In genomic region chr1:223706077-223706988, GRCh38 we compare ENCODE assay signal across 8 cellular contexts. TPM values are rescaled to one million over a fixed set of nuclear protein-coding genes. Genes with fewer than 3 reads are reported as not detected.
A peak's percentile ranks its signal among the peaks of the same experiment; 100 is the strongest.
DNase-seq lines count a peak whose midpoint lies in the region; ATAC-seq and TF ChIP-seq lines count a peak whose summit lies in the region.

No MANE protein-coding gene starts in this region.

- peak overlapping the region; percentile 66 for H3K4me2 ChIP-seq in osteoblast (ENCODE audit: insufficient read depth, low read length)

- no peaks in the 10 kb centered on the region for H3K36me3 ChIP-seq in osteoblast (ENCODE audit: insufficient read depth, low read length)

- peaks cover 2% of the 10 kb centered on the region for H3K79me2 ChIP-seq in osteoblast (ENCODE audit: insufficient read depth, low read length)

- H3K4me3 ChIP-seq in osteoblast (ENCODE audit: insufficient read depth, low read length) = peak overlapping the region; percentile 24

- peak overlapping the region; percentile 13 for H2AFZ ChIP-seq in osteoblast (ENCODE audit: low read length)

- peaks cover 70% of the 10 kb centered on the region for H3K4me1 ChIP-seq in osteoblast (ENCODE audit: insufficient read depth, low read length)

- H3K27me3 ChIP-seq in osteoblast (ENCODE audit: insufficient read depth, low read length) = no peaks in the 10 kb centered on the region

- H3K9me3 ChIP-seq in osteoblast (ENCODE audit: low read depth, low read length) = no peaks in the 10 kb centered on the region

- TF ChIP-seq CTCF in osteoblast (IDR thresholded peaks at IDR 0.05; ENCODE audit: extremely low read depth, low read depth, low read length) = no peak

- no peaks in the 10 kb centered on the region for H4K20me1 ChIP-seq in osteoblast (ENCODE audit: insufficient read depth, low read length)

- ATAC-seq in GM18873 (IDR thresholded peaks at IDR 0.05; ENCODE audit: low FRiP score, unreplicated experiment) (no peak), HG02763 (IDR thresholded peaks at IDR 0.05; ENCODE audit: unreplicated experiment) (no peak)

- peak; percentile 57 for DNase-seq in DMS 273 treated with DMSO at 0.1 percent for 48 hours (lab: John Stamatoyannopoulos, UW)
- DNase-seq in NCI-H2196 (lab: John Stamatoyannopoulos, UW; ENCODE audit: unreplicated experiment) = peak; percentile 74
- peak; percentile 70 for DNase-seq in cerebellar cortex (ENCODE audit: low spot score)
- DNase-seq in osteoblast (ENCODE audit: insufficient read length, low spot score, missing footprints) = peak; percentile 73
- no peak for DNase-seq in CD1c-positive myeloid dendritic cell (ENCODE audit: extremely low spot score)
- no peak for DNase-seq in stimulated activated CD4-positive, alpha-beta T cell treated with anti-CD3 and anti-CD28 coated beads, Interleukin-12 subunit alpha, Interleukin-12 subunit beta, amount 100 ng/mL, for 4 hours

- peak overlapping the region; percentile 78 for H3K27ac ChIP-seq in osteoblast (ENCODE audit: low read depth, low read length)

RNA-seq across cellular contexts. Expression of gene CAPN2, which starts 6.0 kb away (rescaled TPM):
- total RNA-seq in osteoblast = 340 and 341 TPM in 2 replicates

RNA-seq across cellular contexts. Expression of gene CAPN8, which starts 40.8 kb away (rescaled TPM):
- not detected in 2 replicates for total RNA-seq in osteoblast

Comparison
In these comparisons a context has a peak if more than half of its experiments do, and no peak if none do; other contexts are left out.
1. DNase-seq: peak in DMS 273 treated with DMSO at 0.1 percent for 48 hours (single experiment), NCI-H2196 (single experiment), cerebellar cortex (single experiment) and osteoblast (single experiment); none in CD1c-positive myeloid dendritic cell (single experiment) and stimulated activated CD4-positive, alpha-beta T cell treated with anti-CD3 and anti-CD28 coated beads, Interleukin-12 subunit alpha, Interleukin-12 subunit beta, amount 100 ng/mL, for 4 hours (single experiment).